Comparison of ENCODE assay signal across 26 cellular contexts in the genomic region with DNA sequence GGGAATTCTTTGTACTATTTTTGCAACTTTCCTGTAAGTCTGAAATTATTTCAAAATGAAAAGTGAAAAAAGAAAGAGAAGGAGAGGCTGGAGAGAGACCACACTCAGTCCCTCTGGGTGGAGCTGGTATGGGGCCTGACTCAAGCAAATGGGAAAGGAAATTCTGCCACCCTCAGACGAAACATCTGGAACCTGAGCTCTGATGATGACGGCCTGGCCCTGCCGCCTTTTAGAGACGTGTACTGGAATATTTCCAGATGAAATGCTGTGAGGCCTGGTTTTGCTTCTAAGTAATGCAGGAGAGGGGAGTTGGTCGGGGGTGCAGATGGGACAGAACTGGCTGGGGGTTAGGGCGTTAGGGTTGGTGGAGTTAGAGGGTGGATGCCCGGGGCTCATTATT. TPM values are rescaled to one million over a fixed set of nuclear protein-coding genes. Genes with fewer than 3 reads are reported as not detected.
DNase-seq lines count a peak whose midpoint lies in the region; ATAC-seq and TF ChIP-seq lines count a peak whose summit lies in the region.
"Had no signal": no experiment of that assay in that cellular context is flagged by ENCODE, and none has a peak within 500 bp of the region (broad histone marks: within the 10 kb centered on the region; RNA-seq: fewer than 3 reads in every experiment).

No MANE protein-coding gene starts in this region.

- BruUV-seq in PC-3 (replicated peaks; lab: Mats Ljungman, UMichigan) = no TSS peak

- H3K4me3 Mint-ChIP-seq in stimulated activated naive CD8-positive, alpha-beta T cell treated with anti-CD3 and anti-CD28 coated beads, Interleukin-15, amount 100 ng/mL, for 72 hours = no peak overlapping the region
- H3K4me3 Mint-ChIP-seq: activated CD8-positive, alpha-beta T cell treated with anti-CD3 and anti-CD28 coated beads for 36 hours; activated naive CD8-positive, alpha-beta T cell; activated T-cell treated with anti-CD3 and anti-CD28 coated beads, Interleukin-2, amount 50 U/mL, for 4 hours; natural killer cell had no signal

- H3K9ac ChIP-seq in PC-3 (ENCODE audit: low read length) = no peak overlapping the region

- H3K27ac ChIP-seq in PC-3 (ENCODE audit: low read length) (no peak overlapping the region), thyroid gland (peak overlapping the region; percentile 5 to 78 (median 74))

- no peak overlapping the region for H3K4me3 ChIP-seq in PC-3 (ENCODE audit: low read length)
- H3K4me3 ChIP-seq in thyroid gland (replicated peaks in 1 of 3) = no peak overlapping the region
- H3K4me3 ChIP-seq: MG63, skin epidermis had no signal

- H3K79me2 ChIP-seq in PC-3 (ENCODE audit: low read length) = no peaks in the 10 kb centered on the region

- 64 to 73% methylated on average over 6 of the region's 7 CpGs for WGBS in thyroid gland, 2 donors

- DNase-seq in DMS79 treated with DMSO at 0.1 percent for 48 hours (lab: John Stamatoyannopoulos, UW) (peak; percentile 42), DMS79 (lab: John Stamatoyannopoulos, UW) (no peak), PC-3 (peak; percentile 13), fibroblast of peridontal ligament (ENCODE audit: extremely low read depth) (peak; percentile 59), thyroid gland (peak in 1 of 2 donors; percentile 45)
- DNase-seq in effector CD8-positive, alpha-beta T cell (lab: John Stamatoyannopoulos, UW) = no peak
- no peak for DNase-seq in stimulated activated naive CD8-positive, alpha-beta T cell treated with anti-CD3 and anti-CD28 coated beads, Interleukin-15, amount 100 ng/mL, for 72 hours
- DNase-seq: 8988T; activated CD4-positive, CD25-positive, alpha-beta regulatory T cell; activated CD8-positive, alpha-beta T cell treated with anti-CD3 and anti-CD28 coated beads for 36 hours; activated T-cell treated with anti-CD3 and anti-CD28 coated beads, Interleukin-2, amount 50 U/mL, for 4 hours; DMS53; GOT3; kidney glomerular epithelial cell; MG63; natural killer cell; NCI-H187; NCI-H510A treated with DMSO at 0.1 percent for 48 hours; posterior cingulate gyrus; SIG-M5; stimulated activated CD4-positive, alpha-beta T cell treated with anti-CD3 and anti-CD28 coated beads, Interleukin-4, amount 100 ng/mL, for 24 hours; T-helper 2 cell had no signal

- POLR2A ChIA-PET in PC-3 (lab: Charles Lee; ENCODE audit: unreplicated experiment) = no interaction called here

- no peak for TF ChIP-seq POLR2A in thyroid gland (IDR thresholded peaks at IDR 0.05)

- no peaks in the 10 kb centered on the region for H3K9me3 ChIP-seq in PC-3 (ENCODE audit: low read length)
- H3K9me3 ChIP-seq in thyroid gland = no peaks in the 10 kb centered on the region
- H3K9me3 ChIP-seq: MG63 had no signal

- no peaks in the 10 kb centered on the region for H3K9me2 ChIP-seq in PC-3 (replicated peaks; ENCODE audit: low read length)

- no peak overlapping the region for H3K4me2 ChIP-seq in PC-3 (ENCODE audit: low read length)

- no peaks in the 10 kb centered on the region for H3K4me1 Mint-ChIP-seq in stimulated activated naive CD8-positive, alpha-beta T cell treated with anti-CD3 and anti-CD28 coated beads, Interleukin-15, amount 100 ng/mL, for 72 hours
- H3K4me1 Mint-ChIP-seq: natural killer cell had no signal

- no peak overlapping the region for H3K27ac Mint-ChIP-seq in stimulated activated naive CD8-positive, alpha-beta T cell treated with anti-CD3 and anti-CD28 coated beads, Interleukin-15, amount 100 ng/mL, for 72 hours
- H3K27ac Mint-ChIP-seq: activated CD8-positive, alpha-beta T cell treated with anti-CD3 and anti-CD28 coated beads for 36 hours; activated naive CD8-positive, alpha-beta T cell; natural killer cell had no signal

- H3K4me1 ChIP-seq in PC-3 (ENCODE audit: insufficient read depth, low read length) = peaks cover 4% of the 10 kb centered on the region; the same call in 1 of the 2 replicates
- H3K4me1 ChIP-seq in thyroid gland = peaks cover 18 to 41% of the 10 kb centered on the region in 2 donors

- intact Hi-C loops in PC-3 (cut with micrococcal nuclease) = loop anchor here (10.0 kb wide), 1 partner anchor 153 kb away; no protein-coding TSS in a partner anchor
- intact Hi-C loops in thyroid gland (cut with DNase I) = loop anchor here (10.0 kb wide), 1 partner anchor 153 kb away; no protein-coding TSS in a partner anchor

- CTCF ChIA-PET in PC-3 (lab: Charles Lee) = interaction anchor here (1.0 to 1.8 kb wide), 2 partner anchors 125 to 335 kb away, joined by 3 to 4 read pairs; no protein-coding TSS in a partner anchor

- no peak for TF ChIP-seq CTCF in PC-3 (conservative IDR thresholded peaks at IDR 0.05; ENCODE audit: low read depth, low read length)
- no peak for TF ChIP-seq CTCF in thyroid gland (IDR thresholded peaks at IDR 0.05)

- H3K36me3 ChIP-seq in PC-3 (ENCODE audit: low read depth, low read length) = no peaks in the 10 kb centered on the region
- no peaks in the 10 kb centered on the region for H3K36me3 ChIP-seq in thyroid gland
- H3K36me3 ChIP-seq: MG63 had no signal

- no peak overlapping the region for H2AFZ ChIP-seq in PC-3 (ENCODE audit: low read length)

- H3K27me3 Mint-ChIP-seq in stimulated activated naive CD8-positive, alpha-beta T cell treated with anti-CD3 and anti-CD28 coated beads, Interleukin-15, amount 100 ng/mL, for 72 hours = peaks cover 53% of the 10 kb centered on the region

- no peaks in the 10 kb centered on the region for H3K9me3 Mint-ChIP-seq in stimulated activated naive CD8-positive, alpha-beta T cell treated with anti-CD3 and anti-CD28 coated beads, Interleukin-15, amount 100 ng/mL, for 72 hours
- H3K9me3 Mint-ChIP-seq: activated CD8-positive, alpha-beta T cell treated with anti-CD3 and anti-CD28 coated beads for 36 hours; activated T-cell treated with anti-CD3 and anti-CD28 coated beads, Interleukin-2, amount 50 U/mL, for 4 hours; natural killer cell had no signal

- no peaks in the 10 kb centered on the region for H4K20me1 ChIP-seq in PC-3 (ENCODE audit: low read length)

- H3F3A ChIP-seq in PC-3 (ENCODE audit: low read length, unreplicated experiment) = no peaks in the 10 kb centered on the region

- ATAC-seq in PC-3 (no peak), HG03108 (IDR thresholded peaks at IDR 0.05; ENCODE audit: unreplicated experiment) (no peak)
- ATAC-seq in stimulated activated naive CD8-positive, alpha-beta T cell treated with anti-CD3 and anti-CD28 coated beads, Interleukin-15, amount 100 ng/mL, for 72 hours = no peak
- ATAC-seq: activated CD8-positive, alpha-beta T cell treated with anti-CD3 and anti-CD28 coated beads for 36 hours; activated T-cell treated with anti-CD3 and anti-CD28 coated beads, Interleukin-2, amount 50 U/mL, for 4 hours; HepG2; natural killer cell had no signal

- H3K27me3 ChIP-seq in PC-3 (ENCODE audit: low read length) (no peaks in the 10 kb centered on the region), thyroid gland (no peaks in the 10 kb centered on the region)
- H3K27me3 ChIP-seq: MG63 had no signal

RNA-seq across cellular contexts. Expression of gene GLI2, which starts 57.4 kb away (rescaled TPM):
- 4.0 and 30.3 TPM in 2 replicates for total RNA-seq in PC-3 (2014; rRNA removed)
- total RNA-seq in thyroid gland = 1 to 10 TPM; 1.1 to 1.4 (median 1.3) TPM
- total RNA-seq: activated CD8-positive, alpha-beta T cell treated with anti-CD3 and anti-CD28 coated beads for 36 hours; HepG2; natural killer cell had no signal

Comparison
In these comparisons a context has a peak if more than half of its experiments do, and no peak if none do; other contexts are left out.
1. DNase-seq: peak in DMS79 treated with DMSO at 0.1 percent for 48 hours (single experiment), PC-3 (single experiment) and fibroblast of peridontal ligament (single experiment); none in DMS79 (single experiment), effector CD8-positive, alpha-beta T cell (single experiment) and stimulated activated naive CD8-positive, alpha-beta T cell treated with anti-CD3 and anti-CD28 coated beads, Interleukin-15, amount 100 ng/mL, for 72 hours (0 of 2).